35 cellular contexts compared by ENCODE assay signal in genomic region chr17:36793976-36794375, GRCh38.
"Had no signal": no experiment of that assay in that cellular context is flagged by ENCODE, and none has a peak within 500 bp of the region (broad histone marks: within the 10 kb centered on the region; RNA-seq: fewer than 3 reads in every experiment).

No MANE protein-coding gene starts in this region.

- DNase-seq: Kasumi-1, MG63, MM.1S, MV-4-11, NCI-H1048, NCI-H1092, NCI-H1092 treated with DMSO at 0.1 percent for 48 hours, NCI-H1105, NCI-H1105 treated with DMSO at 0.1 percent for 48 hours, NCI-H1417, NCI-H1417 treated with DMSO at 0.1 percent for 48 hours, NCI-H1436, NCI-H1436 treated with DMSO at 0.1 percent for 48 hours, NCI-H146, NCI-H1694, NCI-H1694 treated with DMSO at 0.1 percent for 48 hours, NCI-H187, NCI-H187 treated with DMSO at 0.1 percent for 48 hours, NCI-H1930, NCI-H2029, NCI-H2029 treated with DMSO at 0.1 percent for 48 hours, NCI-H2081, NCI-H2081 treated with DMSO at 0.1 percent for 48 hours, NCI-H2107, NCI-H2171, NCI-H2171 treated with DMSO at 0.1 percent for 48 hours, NCI-H2227 treated with DMSO at 0.1 percent for 48 hours, NCI-H226, NCI-H345, NCI-H446, NCI-H446 treated with DMSO at 0.1 percent for 48 hours, NCI-H510A, NCI-H510A treated with DMSO at 0.1 percent for 48 hours, NCI-H524, NCI-H524 treated with DMSO at 0.1 percent for 48 hours had no signal

- H3K9me3 ChIP-seq: MG63 had no signal

- H3K4me3 ChIP-seq: MG63 had no signal

- H3K36me3 ChIP-seq: MG63 had no signal
